Comparison of ENCODE assay signal across 10 cellular contexts in the genomic region with DNA sequence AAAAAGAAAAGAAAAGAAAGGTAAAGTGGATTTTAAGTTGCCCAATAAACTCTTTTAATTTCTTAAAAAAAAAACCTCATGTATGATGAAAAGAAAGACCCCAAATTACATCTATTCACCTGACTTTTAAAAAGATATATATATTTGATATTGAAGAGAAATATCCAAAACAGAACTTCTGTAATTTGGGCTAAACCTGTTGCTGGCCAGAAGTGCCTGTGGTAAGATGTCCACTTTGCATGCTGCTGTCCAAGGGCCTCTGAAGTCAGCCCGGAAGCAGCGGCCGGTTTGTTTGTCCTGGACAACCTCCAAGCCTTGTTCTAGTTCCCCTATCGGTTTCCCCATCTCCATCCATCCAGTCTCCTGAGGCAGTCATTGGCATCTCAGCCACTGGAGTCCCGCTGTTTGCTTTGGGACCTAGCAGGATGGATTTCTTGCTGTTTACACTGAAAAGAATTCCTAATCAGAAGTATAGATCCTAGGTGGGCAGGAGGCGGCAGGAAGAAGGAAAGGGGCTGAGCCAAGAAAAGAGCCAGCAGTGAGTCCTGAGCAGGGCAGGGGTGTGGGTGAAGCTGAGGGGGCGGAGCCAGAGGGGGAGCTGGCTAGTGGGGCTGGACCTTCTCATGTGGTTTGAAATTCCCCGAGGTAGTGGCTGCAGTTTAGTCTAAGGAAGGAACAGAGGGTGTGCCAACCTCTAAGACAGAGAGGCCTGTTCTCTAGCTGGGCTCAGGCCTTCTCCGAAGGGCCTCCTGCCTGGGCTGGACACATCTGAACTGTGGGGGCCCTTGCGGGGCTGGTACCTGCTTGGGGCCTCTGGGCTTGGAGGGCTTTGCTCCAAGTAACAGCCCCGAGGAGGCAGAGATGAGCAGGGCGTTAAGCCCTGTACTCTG. TPM values are rescaled to one million over a fixed set of nuclear protein-coding genes. Genes with fewer than 3 reads are reported as not detected.
DNase-seq lines count a peak whose midpoint lies in the region; ATAC-seq, FAIRE-seq and TF ChIP-seq lines count a peak whose summit lies in the region.
"Had no signal": no experiment of that assay in that cellular context is flagged by ENCODE, and none has a peak within 500 bp of the region (broad histone marks: within the 10 kb centered on the region; RNA-seq: fewer than 3 reads in every experiment).

No MANE protein-coding gene starts in this region.

- H3K4me1 ChIP-seq in kidney (ENCODE audit: control insufficient read depth in 1 of 2, insufficient read depth in 1 of 2, low read depth in 1 of 2, low read length in 2 of 2): peaks cover 0 to 2% of the 10 kb centered on the region in 2 donors

- H3K36me3 ChIP-seq in kidney (ENCODE audit: control insufficient read depth in 1 of 2, insufficient read depth in 2 of 2, low read length in 2 of 2): no peaks in the 10 kb centered on the region

- intact Hi-C loops in kidney (cut with DNase I): no loop called here

- H3K9ac ChIP-seq in kidney (ENCODE audit: low read length in 2 of 2): no peak overlapping the region

- H3K4me3 Mint-ChIP-seq in activated naive CD4-positive, alpha-beta T cell treated with anti-CD3 and anti-CD28 coated beads, Interleukin-2, amount 10 ng/mL, durations not matched to agents 7 days and 5 days: no peak overlapping the region
- H3K4me3 Mint-ChIP-seq: CD4-positive, CD25-positive, alpha-beta regulatory T cell had no signal

- ATAC-seq in HG03039 (IDR thresholded peaks at IDR 0.05; ENCODE audit: unreplicated experiment): no peak

- DNase-seq in activated effector memory CD4-positive, alpha-beta T cell treated with anti-CD3 and anti-CD28 coated beads, Interleukin-2, amount 50 U/mL, for 16 hours: peak; percentile 58
- no peak for DNase-seq in activated effector memory CD4-positive, alpha-beta T cell treated with Interleukin-2 at 50 U/mL for 16 hours
- DNase-seq in astrocyte of the hippocampus (ENCODE audit: low read depth, low spot score) (peak; percentile 88), kidney (peak; percentile 87), NCI-H187 treated with DMSO at 0.1 percent for 48 hours (lab: John Stamatoyannopoulos, UW) (no peak)
- no peak for DNase-seq in activated CD4-positive, CD25-positive, alpha-beta regulatory T cell (lab: John Stamatoyannopoulos, UW)
- DNase-seq in activated naive CD4-positive, alpha-beta T cell treated with anti-CD3 and anti-CD28 coated beads, Interleukin-2, amount 10 ng/mL, durations not matched to agents 7 days and 5 days: no peak
- DNase-seq: CD4-positive, CD25-positive, alpha-beta regulatory T cell had no signal

- H3K4me3 ChIP-seq in kidney (ENCODE audit: low read length in 2 of 2): no peak overlapping the region

- CTCF ChIA-PET in activated naive CD4-positive, alpha-beta T cell treated with anti-CD3 and anti-CD28 coated beads, Interleukin-2, amount 10 ng/mL, durations not matched to agents 7 days and 5 days (lab: Charles Lee): interaction anchor here (2.0 kb wide), 1 partner anchor 28 kb away, joined by 4 read pairs; no protein-coding TSS in a partner anchor

- H3K27ac Mint-ChIP-seq in activated naive CD4-positive, alpha-beta T cell treated with anti-CD3 and anti-CD28 coated beads, Interleukin-2, amount 10 ng/mL, durations not matched to agents 7 days and 5 days: no peak overlapping the region

- peaks cover 26% of the 10 kb centered on the region for H3K4me1 Mint-ChIP-seq in activated naive CD4-positive, alpha-beta T cell treated with anti-CD3 and anti-CD28 coated beads, Interleukin-2, amount 10 ng/mL, durations not matched to agents 7 days and 5 days

- no peak overlapping the region for H3K27ac ChIP-seq in kidney (ENCODE audit: low read depth in 2 of 2, low read length in 2 of 2)

- FAIRE-seq in kidney (lab: Jason Lieb, UNC): no peak
- FAIRE-seq: colon had no signal

- peaks cover 88% of the 10 kb centered on the region for H3K27me3 Mint-ChIP-seq in activated naive CD4-positive, alpha-beta T cell treated with anti-CD3 and anti-CD28 coated beads, Interleukin-2, amount 10 ng/mL, durations not matched to agents 7 days and 5 days

- no peaks in the 10 kb centered on the region for H3K9me3 Mint-ChIP-seq in activated naive CD4-positive, alpha-beta T cell treated with anti-CD3 and anti-CD28 coated beads, Interleukin-2, amount 10 ng/mL, durations not matched to agents 7 days and 5 days

- no peaks in the 10 kb centered on the region for H3K9me3 ChIP-seq in kidney (ENCODE audit: control insufficient read depth in 1 of 2, low read length in 2 of 2)

- TF ChIP-seq CTCF in kidney (IDR thresholded peaks at IDR 0.05; ENCODE audit: borderline replicate concordance, extremely low read depth, insufficient read depth): no peak

- H3K36me3 Mint-ChIP-seq in activated naive CD4-positive, alpha-beta T cell treated with anti-CD3 and anti-CD28 coated beads, Interleukin-2, amount 10 ng/mL, durations not matched to agents 7 days and 5 days: no peaks in the 10 kb centered on the region
- H3K36me3 Mint-ChIP-seq: CD4-positive, CD25-positive, alpha-beta regulatory T cell had no signal

RNA-seq across cellular contexts. Expression of a gene that starts 3.3 kb away (rescaled TPM):
- 11.0 TPM for total RNA-seq in kidney
- 0.65 TPM for polyA plus RNA-seq in kidney (ENCODE audit: insufficient read depth, low read depth, low replicate concordance)
- total RNA-seq: CD4-positive, CD25-positive, alpha-beta regulatory T cell had no signal

RNA-seq across cellular contexts. Expression of a gene that starts 56.5 kb away (rescaled TPM):
- total RNA-seq in kidney: 27.1 TPM
- 3.5 TPM for polyA plus RNA-seq in kidney (ENCODE audit: insufficient read depth, low read depth, low replicate concordance)

Comparison
In these comparisons a context has a peak if more than half of its experiments do, and no peak if none do; other contexts are left out.
1. DNase-seq: peak in activated effector memory CD4-positive, alpha-beta T cell treated with anti-CD3 and anti-CD28 coated beads, Interleukin-2, amount 50 U/mL, for 16 hours (single experiment), astrocyte of the hippocampus (single experiment) and kidney (single experiment); none in activated effector memory CD4-positive, alpha-beta T cell treated with Interleukin-2 at 50 U/mL for 16 hours (single experiment), activated CD4-positive, CD25-positive, alpha-beta regulatory T cell (0 of 4), activated naive CD4-positive, alpha-beta T cell treated with anti-CD3 and anti-CD28 coated beads, Interleukin-2, amount 10 ng/mL, durations not matched to agents 7 days and 5 days (single experiment) and NCI-H187 treated with DMSO at 0.1 percent for 48 hours (single experiment).